Comparison of ENCODE assay signal across 15 cellular contexts in the genomic region with DNA sequence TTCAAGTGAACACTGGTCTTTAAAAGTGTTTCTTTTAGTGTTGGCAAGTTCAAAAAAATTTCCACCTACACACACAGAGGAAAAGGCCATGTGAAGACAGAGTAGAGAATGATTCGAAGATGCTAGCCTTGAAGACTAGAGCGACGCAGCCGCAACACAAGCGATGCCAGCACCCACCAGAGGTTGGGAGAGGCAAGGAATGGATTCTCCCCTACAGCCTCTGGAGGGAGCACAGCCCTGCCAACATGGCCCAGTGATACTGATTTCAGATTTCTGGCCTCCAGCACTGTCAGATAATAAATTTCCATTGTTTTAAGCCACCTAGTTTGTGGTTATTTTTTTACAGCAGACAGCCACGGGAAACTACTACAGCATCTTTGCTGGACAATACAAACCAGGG. TPM values are rescaled to one million over a fixed set of nuclear protein-coding genes. Genes with fewer than 3 reads are reported as not detected.
DNase-seq lines count a peak whose midpoint lies in the region; ATAC-seq and TF ChIP-seq lines count a peak whose summit lies in the region.
"Had no signal": no experiment of that assay in that cellular context is flagged by ENCODE, and none has a peak within 500 bp of the region (broad histone marks: within the 10 kb centered on the region; RNA-seq: fewer than 3 reads in every experiment).

No MANE protein-coding gene starts in this region.

- CTCF ChIA-PET in activated CD8-positive, alpha-beta T cell treated with anti-CD3 and anti-CD28 coated beads, Interleukin-2, amount 10 ng/mL, durations not matched to agents 7 days and 5 days (lab: Charles Lee) = interaction anchor here (2.1 kb wide), 1 partner anchor 55 kb away, joined by 5 read pairs; no protein-coding TSS in a partner anchor

- peak; percentile 38 for ATAC-seq in activated CD8-positive, alpha-beta T cell treated with anti-CD3 and anti-CD28 coated beads, Interleukin-2, amount 10 ng/mL, durations not matched to agents 7 days and 5 days
- ATAC-seq: CD8-positive, alpha-beta T cell; heart right ventricle had no signal

- H3K9me3 ChIP-seq in BE2C = no peaks in the 10 kb centered on the region
- H3K9me3 ChIP-seq: heart right ventricle, MG63 had no signal

- POLR2A ChIA-PET in activated CD8-positive, alpha-beta T cell treated with anti-CD3 and anti-CD28 coated beads, Interleukin-2, amount 10 ng/mL, durations not matched to agents 7 days and 5 days (lab: Charles Lee) = interaction anchor here (1.5 kb wide), 1 partner anchor 12 kb away, joined by 5 read pairs; no protein-coding TSS in a partner anchor

- H3K4me1 Mint-ChIP-seq in activated CD8-positive, alpha-beta T cell treated with anti-CD3 and anti-CD28 coated beads, Interleukin-2, amount 10 ng/mL, durations not matched to agents 7 days and 5 days (ENCODE audit: low read depth) = peaks cover 60% of the 10 kb centered on the region

- no peak overlapping the region for H3K4me3 ChIP-seq in BE2C (ENCODE audit: low read depth, low read length)
- H3K4me3 ChIP-seq in fibroblast of the aortic adventitia (ENCODE audit: low read depth, low read length) = no peak overlapping the region
- H3K4me3 ChIP-seq: heart right ventricle, MG63 had no signal

- no peak overlapping the region for H3K4me3 Mint-ChIP-seq in activated CD8-positive, alpha-beta T cell treated with anti-CD3 and anti-CD28 coated beads, Interleukin-2, amount 10 ng/mL, durations not matched to agents 7 days and 5 days
- H3K4me3 Mint-ChIP-seq: CD8-positive, alpha-beta T cell had no signal

- no peaks in the 10 kb centered on the region for H3K27me3 Mint-ChIP-seq in activated CD8-positive, alpha-beta T cell treated with anti-CD3 and anti-CD28 coated beads, Interleukin-2, amount 10 ng/mL, durations not matched to agents 7 days and 5 days (ENCODE audit: low read depth)

- H3K27ac Mint-ChIP-seq in activated CD8-positive, alpha-beta T cell treated with anti-CD3 and anti-CD28 coated beads, Interleukin-2, amount 10 ng/mL, durations not matched to agents 7 days and 5 days = peak overlapping the region; percentile 43
- H3K27ac Mint-ChIP-seq: CD8-positive, alpha-beta T cell had no signal

- peaks cover 13% of the 10 kb centered on the region; the same call in 1 of the 2 replicates for H3K36me3 ChIP-seq in BE2C
- H3K36me3 ChIP-seq: MG63 had no signal

- TF ChIP-seq CTCF in BE2C (IDR thresholded peaks at IDR 0.05; ENCODE audit: low read depth, low read length) (peak; percentile 44), fibroblast of the aortic adventitia (IDR thresholded peaks at IDR 0.05; ENCODE audit: insufficient read depth, low read length) (peak; percentile 24)

- no peaks in the 10 kb centered on the region for H3K9me3 Mint-ChIP-seq in activated CD8-positive, alpha-beta T cell treated with anti-CD3 and anti-CD28 coated beads, Interleukin-2, amount 10 ng/mL, durations not matched to agents 7 days and 5 days (ENCODE audit: insufficient read depth)
- H3K9me3 Mint-ChIP-seq: CD8-positive, alpha-beta T cell had no signal

- peaks cover 26% of the 10 kb centered on the region for H3K4me1 ChIP-seq in BE2C

- no peaks in the 10 kb centered on the region for H3K27me3 ChIP-seq in BE2C
- H3K27me3 ChIP-seq: heart right ventricle, MG63 had no signal

- DNase-seq in BE2C (no peak), EH (ENCODE audit: low read depth) (peak; percentile 10), fibroblast of the aortic adventitia (ENCODE audit: low read depth) (peak; percentile 39), midbrain (lab: John Stamatoyannopoulos, UW) (no peak), CD1c-positive myeloid dendritic cell (ENCODE audit: extremely low spot score) (no peak), hepatic stellate cell (ENCODE audit: low spot score) (no peak)
- DNase-seq in activated CD8-positive, alpha-beta T cell treated with anti-CD3 and anti-CD28 coated beads, Interleukin-2, amount 10 ng/mL, durations not matched to agents 7 days and 5 days = no peak
- DNase-seq: CD8-positive, alpha-beta T cell; cortex of kidney; heart right ventricle; MG63; NCI-H2029 treated with DMSO at 0.1 percent for 48 hours; NCI-H69; posterior cingulate gyrus had no signal

- H3K36me3 Mint-ChIP-seq in activated CD8-positive, alpha-beta T cell treated with anti-CD3 and anti-CD28 coated beads, Interleukin-2, amount 10 ng/mL, durations not matched to agents 7 days and 5 days (ENCODE audit: low read depth) = peaks cover 8% of the 10 kb centered on the region

RNA-seq across cellular contexts. Expression of a gene that starts 6.9 kb away (rescaled TPM):
- polyA plus RNA-seq in BE2C (2012; ENCODE audit: insufficient read depth, insufficient read length, low read depth) = 147 TPM
- total RNA-seq in activated CD8-positive, alpha-beta T cell treated with anti-CD3 and anti-CD28 coated beads, Interleukin-2, amount 10 ng/mL, durations not matched to agents 7 days and 5 days = 100 to 1,000 TPM; 314 to 317 TPM
- total RNA-seq in fibroblast of the aortic adventitia (ENCODE audit: low replicate concordance) = 114 and 115 TPM in 2 replicates

RNA-seq across cellular contexts. Expression of a gene that starts 47.3 kb away (rescaled TPM):
- 62.7 TPM for polyA plus RNA-seq in BE2C (2012; ENCODE audit: insufficient read depth, insufficient read length, low read depth)
- total RNA-seq in activated CD8-positive, alpha-beta T cell treated with anti-CD3 and anti-CD28 coated beads, Interleukin-2, amount 10 ng/mL, durations not matched to agents 7 days and 5 days = not detected
- under 0.01 TPM in 1 of 2 replicates, not detected in the other for total RNA-seq in fibroblast of the aortic adventitia (ENCODE audit: low replicate concordance)
- total RNA-seq: CD8-positive, alpha-beta T cell; G401 had no signal

RNA-seq across cellular contexts. Expression of a gene that starts 56.4 kb away (rescaled TPM):
- polyA plus RNA-seq in BE2C (2012; ENCODE audit: insufficient read depth, insufficient read length, low read depth) = 265 TPM
- 100 to 1,000 TPM in 1 of 2 experiments, 10 to 100 TPM in 1; 93.6 to 103 TPM for total RNA-seq in activated CD8-positive, alpha-beta T cell treated with anti-CD3 and anti-CD28 coated beads, Interleukin-2, amount 10 ng/mL, durations not matched to agents 7 days and 5 days
- 18.6 and 26.1 TPM in 2 replicates for total RNA-seq in fibroblast of the aortic adventitia (ENCODE audit: low replicate concordance)

Comparison
In these comparisons a context has a peak if more than half of its experiments do, and no peak if none do; other contexts are left out.
1. DNase-seq: peak in EH (single experiment) and fibroblast of the aortic adventitia (single experiment); none in BE2C (single experiment), activated CD8-positive, alpha-beta T cell treated with anti-CD3 and anti-CD28 coated beads, Interleukin-2, amount 10 ng/mL, durations not matched to agents 7 days and 5 days (single experiment), midbrain (single experiment), CD1c-positive myeloid dendritic cell (single experiment) and hepatic stellate cell (single experiment).